In genomic region chr6:140441256-140441655, GRCh38 we compare ENCODE assay signal across 9 cellular contexts.
DNase-seq lines count a peak whose midpoint lies in the region; ATAC-seq, FAIRE-seq and TF ChIP-seq lines count a peak whose summit lies in the region.
"Had no signal": no experiment of that assay in that cellular context is flagged by ENCODE, and none has a peak within 500 bp of the region (broad histone marks: within the 10 kb centered on the region; RNA-seq: fewer than 3 reads in every experiment).

No MANE protein-coding gene starts in this region.

- CTCF ChIA-PET in endothelial cell of umbilical vein (lab: Charles Lee) = interaction anchor here (0.5 to 2.0 kb wide), 7 partner anchors 11 to 1077 kb away, joined by 3 to 26 read pairs (median 5); partner anchors contain the start of gene CITED2
- CTCF ChIA-PET in activated naive CD4-positive, alpha-beta T cell treated with anti-CD3 and anti-CD28 coated beads, Interleukin-2, amount 10 ng/mL, durations not matched to agents 7 days and 5 days (lab: Charles Lee) = no interaction called here

- TF ChIP-seq CTCF in GM12874 (IDR thresholded peaks at IDR 0.05; ENCODE audit: insufficient read depth, low read depth, low read length) = peak; percentile 21; the same call in 1 of the 2 replicates
- TF ChIP-seq CTCF in endothelial cell of umbilical vein (IDR thresholded peaks at IDR 0.05; ENCODE audit: extremely low read depth in 1 of 2, insufficient read depth in 1 of 2, low read depth in 1 of 2, low read length in 2 of 2) = peak; percentile 27 to 40
- TF ChIP-seq CTCF in mesothelial cell of epicardium (IDR thresholded peaks at IDR 0.05; ENCODE audit: unreplicated experiment) = no peak

- POLR2A ChIA-PET in endothelial cell of umbilical vein (lab: Charles Lee) = interaction anchor here (0.7 kb wide), 1 partner anchor 1067 kb away, joined by 3 read pairs; the partner anchor contains the start of gene CITED2

- peaks cover 26% of the 10 kb centered on the region for H3K4me1 Mint-ChIP-seq in mesothelial cell of epicardium
- no peaks in the 10 kb centered on the region for H3K4me1 Mint-ChIP-seq in activated naive CD4-positive, alpha-beta T cell treated with anti-CD3 and anti-CD28 coated beads, Interleukin-2, amount 10 ng/mL, durations not matched to agents 7 days and 5 days

- no peak overlapping the region for H3K4me2 ChIP-seq in endothelial cell of umbilical vein (ENCODE audit: insufficient read depth, low read length)

- dilution Hi-C loops in endothelial cell of umbilical vein (cut with MboI; ENCODE audit: extremely low pct_ligation_motif_present, low sequenced_read_pairs) = no loop called here

- no peak for TF ChIP-seq POLR2A in endothelial cell of umbilical vein (IDR thresholded peaks at IDR 0.05; ENCODE audit: low read depth, low read length)

- no peaks in the 10 kb centered on the region for H4K20me1 ChIP-seq in endothelial cell of umbilical vein (replicated peaks; ENCODE audit: control insufficient read depth, extremely low read depth, insufficient read depth, low read length)

- H3K4me3 ChIP-seq in ACC112 (ENCODE audit: low read depth, low read length) (no peak overlapping the region), endothelial cell of umbilical vein (replicated peaks in 1 of 3; ENCODE audit: insufficient read depth in 1 of 3, low read depth in 1 of 3, low read length in 3 of 3) (no peak overlapping the region)

- peaks cover under 1% of the 10 kb centered on the region for H3K9me3 Mint-ChIP-seq in mesothelial cell of epicardium
- no peaks in the 10 kb centered on the region for H3K9me3 Mint-ChIP-seq in activated naive CD4-positive, alpha-beta T cell treated with anti-CD3 and anti-CD28 coated beads, Interleukin-2, amount 10 ng/mL, durations not matched to agents 7 days and 5 days

- H3K9me3 ChIP-seq in endothelial cell of umbilical vein (replicated peaks; ENCODE audit: control insufficient read depth, insufficient read depth, low read length) = no peaks in the 10 kb centered on the region

- H3K4me3 Mint-ChIP-seq in mesothelial cell of epicardium = no peak overlapping the region
- no peak overlapping the region for H3K4me3 Mint-ChIP-seq in activated naive CD4-positive, alpha-beta T cell treated with anti-CD3 and anti-CD28 coated beads, Interleukin-2, amount 10 ng/mL, durations not matched to agents 7 days and 5 days

- H3K27ac ChIP-seq in ACC112 (ENCODE audit: low read depth, low read length) = 0 out of 2 replicates have a peak overlapping the region, but pooled peaks have one; percentile 7
- no peak overlapping the region for H3K27ac ChIP-seq in endothelial cell of umbilical vein (ENCODE audit: insufficient read depth, low read depth, low read length)

- H3K27me3 ChIP-seq in ACC112 (ENCODE audit: insufficient read depth, low read length) (no peaks in the 10 kb centered on the region), endothelial cell of umbilical vein (ENCODE audit: control insufficient read depth in 2 of 2, insufficient read depth in 2 of 2, low read length in 2 of 2) (no peaks in the 10 kb centered on the region)

- DNase-seq in NOMO-1 treated with DMSO at 0.1 percent for 48 hours (lab: John Stamatoyannopoulos, UW; ENCODE audit: unreplicated experiment) (peak; percentile 23), endothelial cell of umbilical vein (ENCODE audit: low read depth, low spot score) (peak; percentile 57), mesothelial cell of epicardium (ENCODE audit: low spot score in 2 of 2, unreplicated experiment in 2 of 2) (peak; percentile 22 to 53), NCI-H1930 (lab: John Stamatoyannopoulos, UW) (no peak)
- DNase-seq in activated naive CD4-positive, alpha-beta T cell treated with anti-CD3 and anti-CD28 coated beads, Interleukin-2, amount 10 ng/mL, durations not matched to agents 7 days and 5 days = no peak

- no peak for FAIRE-seq in endothelial cell of umbilical vein (lab: Jason Lieb, UNC)
- FAIRE-seq: colon had no signal

- intact Hi-C loops in endothelial cell of umbilical vein (cut with micrococcal nuclease) = loop anchor here (1.0 to 10.0 kb wide), 5 partner anchors 94 to 1071 kb away; partner anchors contain the start of gene CITED2

- H3K9me1 ChIP-seq in endothelial cell of umbilical vein (replicated peaks; ENCODE audit: control insufficient read depth, extremely low read depth, insufficient read depth, low read length) = no peaks in the 10 kb centered on the region

- H2AFZ ChIP-seq in ACC112 (ENCODE audit: low read length, unreplicated experiment) (no peak overlapping the region), endothelial cell of umbilical vein (ENCODE audit: low read depth, low read length) (no peak overlapping the region)

- H3K9ac ChIP-seq in endothelial cell of umbilical vein (replicated peaks; ENCODE audit: extremely low read depth, insufficient read depth, low read length) = no peak overlapping the region

- no peak for ATAC-seq in GM18498 (IDR thresholded peaks at IDR 0.05; ENCODE audit: unreplicated experiment)

- no peaks in the 10 kb centered on the region for H3K36me3 ChIP-seq in ACC112 (ENCODE audit: insufficient read depth, low read length)
- no peaks in the 10 kb centered on the region for H3K36me3 ChIP-seq in endothelial cell of umbilical vein (ENCODE audit: control insufficient read depth in 2 of 2, extremely low read depth in 1 of 2, insufficient read depth in 2 of 2, low read length in 2 of 2)

- H3K4me1 ChIP-seq in ACC112 (ENCODE audit: control insufficient read depth, insufficient read depth, low read length, unreplicated experiment) = peaks cover 36% of the 10 kb centered on the region
- H3K4me1 ChIP-seq in endothelial cell of umbilical vein (ENCODE audit: control insufficient read depth, extremely low read depth, insufficient read depth, low read length) = peaks cover 18% of the 10 kb centered on the region

- H3K79me2 ChIP-seq in ACC112 (ENCODE audit: control insufficient read depth, insufficient read depth, low read length, unreplicated experiment) = no peaks in the 10 kb centered on the region
- H3K79me2 ChIP-seq in endothelial cell of umbilical vein (ENCODE audit: control insufficient read depth, insufficient read depth, low read length) = no peaks in the 10 kb centered on the region

- BruUV-seq in endothelial cell of umbilical vein (replicated peaks; lab: Mats Ljungman, UMichigan) = no TSS peak

- H3K27ac Mint-ChIP-seq in mesothelial cell of epicardium = peak overlapping the region; percentile 40
- no peak overlapping the region for H3K27ac Mint-ChIP-seq in activated naive CD4-positive, alpha-beta T cell treated with anti-CD3 and anti-CD28 coated beads, Interleukin-2, amount 10 ng/mL, durations not matched to agents 7 days and 5 days

- H3K27me3 Mint-ChIP-seq in mesothelial cell of epicardium (ENCODE audit: low read depth) = no peaks in the 10 kb centered on the region
- no peaks in the 10 kb centered on the region for H3K27me3 Mint-ChIP-seq in activated naive CD4-positive, alpha-beta T cell treated with anti-CD3 and anti-CD28 coated beads, Interleukin-2, amount 10 ng/mL, durations not matched to agents 7 days and 5 days

- peaks cover 2% of the 10 kb centered on the region for H3K36me3 Mint-ChIP-seq in mesothelial cell of epicardium
- H3K36me3 Mint-ChIP-seq in activated naive CD4-positive, alpha-beta T cell treated with anti-CD3 and anti-CD28 coated beads, Interleukin-2, amount 10 ng/mL, durations not matched to agents 7 days and 5 days = no peaks in the 10 kb centered on the region

TF ChIP-seq in endothelial cell of umbilical vein, 7 proteins besides CTCF, POLR2A, EP300 and RAD21:
- TF ChIP-seq MAX (IDR thresholded peaks at IDR 0.05; ENCODE audit: insufficient read depth, insufficient read length) = no peak
- TF ChIP-seq GATA2 (IDR thresholded peaks at IDR 0.05; ENCODE audit: insufficient read depth, insufficient read length, low read depth, low read length) = no peak
- no peak for TF ChIP-seq JUN (IDR thresholded peaks at IDR 0.05; ENCODE audit: borderline replicate concordance, insufficient read depth, insufficient read length, low read depth)
- TF ChIP-seq EZH2 (IDR thresholded peaks at IDR 0.05; ENCODE audit: borderline replicate concordance, low read depth, low read length, severe bottlenecking) = no peak
- TF ChIP-seq POLR2AphosphoS5 (IDR thresholded peaks at IDR 0.05; ENCODE audit: insufficient read depth, low read depth, low read length) = no peak
- TF ChIP-seq FOS (IDR thresholded peaks at IDR 0.05; ENCODE audit: borderline replicate concordance, insufficient read depth, low read length) = no peak
- TF ChIP-seq MYC (IDR thresholded peaks at IDR 0.05; ENCODE audit: low read depth, low read length) = no peak

Comparison
In these comparisons a context has a peak if more than half of its experiments do, and no peak if none do; other contexts are left out.
1. DNase-seq: peak in NOMO-1 treated with DMSO at 0.1 percent for 48 hours (single experiment), endothelial cell of umbilical vein (single experiment) and mesothelial cell of epicardium (2 of 2); none in activated naive CD4-positive, alpha-beta T cell treated with anti-CD3 and anti-CD28 coated beads, Interleukin-2, amount 10 ng/mL, durations not matched to agents 7 days and 5 days (single experiment) and NCI-H1930 (0 of 2).